In the genomic region with DNA sequence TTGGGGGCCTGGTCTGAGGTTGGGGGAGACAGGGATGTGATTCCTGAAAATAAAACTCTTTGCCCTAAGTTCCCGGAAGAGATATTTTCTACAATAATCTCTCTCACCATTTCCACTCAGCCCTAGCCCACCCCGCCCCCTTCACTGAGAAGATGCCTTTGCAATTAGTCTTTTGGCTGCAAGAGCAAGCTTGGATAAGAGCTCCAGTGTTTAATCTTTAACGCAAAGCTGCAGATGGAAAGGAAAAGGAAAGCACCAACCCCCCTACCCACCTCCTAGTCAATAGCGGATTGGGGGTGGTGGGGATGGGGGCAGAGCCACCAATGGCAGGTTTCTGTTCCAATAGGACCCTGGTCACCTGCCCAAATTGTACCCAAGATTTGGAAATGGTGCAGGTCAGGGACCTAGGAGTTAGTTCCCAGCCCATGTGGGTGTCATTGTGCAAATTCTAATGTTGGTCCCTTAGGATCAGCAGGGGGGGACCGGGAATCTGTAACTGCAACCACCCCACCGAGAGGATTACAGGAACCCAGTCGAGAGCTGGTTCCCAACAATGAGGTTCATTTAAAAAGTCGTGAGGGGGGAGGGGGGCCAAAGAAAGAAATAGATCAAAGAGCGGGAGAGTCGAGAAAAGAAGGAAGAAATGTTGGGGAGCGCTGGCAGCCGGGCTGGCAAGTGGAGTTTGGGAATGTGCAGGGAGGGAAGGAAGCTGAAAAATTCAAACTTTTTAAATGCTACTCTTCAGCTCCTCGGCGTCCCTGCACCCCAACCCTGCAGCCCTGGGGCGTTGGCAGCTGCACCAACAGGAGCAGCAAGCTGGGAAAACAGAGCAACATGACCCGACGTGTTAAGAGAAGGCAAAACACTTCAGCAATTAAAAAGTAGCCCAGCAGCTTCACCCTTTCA, we compare ENCODE assay signal across 8 cellular contexts. TPM values are rescaled to one million over a fixed set of nuclear protein-coding genes. Genes with fewer than 3 reads are reported as not detected.
DNase-seq lines count a peak whose midpoint lies in the region; ATAC-seq, FAIRE-seq and TF ChIP-seq lines count a peak whose summit lies in the region.

No MANE protein-coding gene starts in this region.

- H3K36me3 ChIP-seq in BLaER1 treated with 17β-estradiol and CSF1 and Interleukin-3, amounts not matched to agents 10 nM and 100 nM = peaks cover 52 to 63% (median 57%) of the 10 kb centered on the region in 11 experiments
- H3K36me3 ChIP-seq in adrenal gland (replicated peaks in 1 of 2) (peaks cover 0 to 35% of the 10 kb centered on the region in 2 donors), keratinocyte (ENCODE audit: control insufficient read depth in 2 of 2, extremely low read depth in 1 of 2, insufficient read depth in 2 of 2, low read length in 2 of 2) (peaks cover 29 to 39% of the 10 kb centered on the region in 2 experiments)

- peak overlapping the region; percentile 80 to 93 (median 90) for H3K4me2 ChIP-seq in BLaER1 treated with 17β-estradiol and CSF1 and Interleukin-3, amounts not matched to agents 10 nM and 100 nM
- H3K4me2 ChIP-seq in keratinocyte (ENCODE audit: control insufficient read depth, extremely low read depth, insufficient read depth, low read depth, low read length) = peak overlapping the region; percentile 94

- H3K4me1 ChIP-seq in BLaER1 treated with 17β-estradiol and CSF1 and Interleukin-3, amounts not matched to agents 10 nM and 100 nM = peaks cover 17 to 36% (median 29%) of the 10 kb centered on the region in 10 experiments
- H3K4me1 ChIP-seq in adrenal gland (replicated peaks in 1 of 2) (peaks cover 13 to 46% of the 10 kb centered on the region in 2 donors), keratinocyte (ENCODE audit: control insufficient read depth, extremely low read depth, insufficient read depth, low read length) (peaks cover 16% of the 10 kb centered on the region)

- TF ChIP-seq POLR2A in adrenal gland (IDR thresholded peaks at IDR 0.05) = no peak

- H3K27me3 ChIP-seq in BLaER1 treated with 17β-estradiol and CSF1 and Interleukin-3, amounts not matched to agents 10 nM and 100 nM = no peaks in the 10 kb centered on the region
- H3K27me3 ChIP-seq in adrenal gland = no peaks in the 10 kb centered on the region
- no peaks in the 10 kb centered on the region for H3K27me3 ChIP-seq in keratinocyte (ENCODE audit: control insufficient read depth, extremely low read depth, insufficient read depth, low read length)

- H3K4me3 ChIP-seq in BLaER1 treated with 17β-estradiol and CSF1 and Interleukin-3, amounts not matched to agents 10 nM and 100 nM = peak overlapping the region; percentile 84 to 100 (median 96)
- peak overlapping the region; percentile 46 to 92 (median 68) for H3K4me3 ChIP-seq in adrenal gland
- peak overlapping the region; percentile 66 to 95 (median 94) for H3K4me3 ChIP-seq in keratinocyte (ENCODE audit: control insufficient read depth in 2 of 3, extremely low read depth in 1 of 3, insufficient read depth in 2 of 3, low read depth in 1 of 3, low read length in 3 of 3)

- peak overlapping the region; percentile 96 to 100 (median 99) for H3K9ac ChIP-seq in BLaER1 treated with 17β-estradiol and CSF1 and Interleukin-3, amounts not matched to agents 10 nM and 100 nM
- peak overlapping the region; percentile 98 for H3K9ac ChIP-seq in keratinocyte (ENCODE audit: control insufficient read depth, extremely low read depth, insufficient read depth, low read length)

- no peak for ATAC-seq in stimulated activated naive CD8-positive, alpha-beta T cell treated with anti-CD3 and anti-CD28 coated beads, Interleukin-15, Interleukin-2, amounts not matched to agents 100 U/mL and 50 U/mL, for 24 hours
- ATAC-seq in HG02970 (IDR thresholded peaks at IDR 0.05; ENCODE audit: low FRiP score, unreplicated experiment) (no peak), HG03520 (IDR thresholded peaks at IDR 0.05; ENCODE audit: unreplicated experiment) (no peak)

- no peaks in the 10 kb centered on the region for H3K9me1 ChIP-seq in keratinocyte (ENCODE audit: control insufficient read depth, extremely low read depth, insufficient read depth, low read length)

- FAIRE-seq in keratinocyte (lab: Jason Lieb, UNC) = no peak

- dilution Hi-C loops in keratinocyte (cut with MboI; ENCODE audit: extremely low pct_ligation_motif_present, low sequenced_read_pairs) = no loop called here

- POLR2A ChIA-PET in HEK293T (lab: Yijun Ruan, JAX) = interaction anchor here (0.8 to 5.3 kb wide), 5 partner anchors 19 to 532 kb away, joined by 3 to 63 read pairs (median 5); no protein-coding TSS in a partner anchor

- peak overlapping the region; percentile 96 to 100 (median 99) for H3K27ac ChIP-seq in BLaER1 treated with 17β-estradiol and CSF1 and Interleukin-3, amounts not matched to agents 10 nM and 100 nM
- H3K27ac ChIP-seq in adrenal gland (peak overlapping the region; percentile 82 to 100 (median 100)), keratinocyte (ENCODE audit: control insufficient read depth, insufficient read depth, low read length) (peak overlapping the region; percentile 100)

- DNase-seq in HT-29 (ENCODE audit: low spot score) (peak; percentile 33), adrenal gland (peak in 6 of 7 donors; percentile 29 to 63 (median 42)), keratinocyte (ENCODE audit: low read depth, low spot score) (no peak), HEK293T (ENCODE audit: extremely low spot score) (no peak)
- DNase-seq in stimulated activated naive CD8-positive, alpha-beta T cell treated with anti-CD3 and anti-CD28 coated beads, Interleukin-15, Interleukin-2, amounts not matched to agents 100 U/mL and 50 U/mL, for 24 hours = peak; percentile 46

- 1 to 3% (median 1%) methylated on average over 17 of the region's 17 CpGs for WGBS in adrenal gland, 4 donors

- CTCF ChIA-PET in HEK293T (lab: Yijun Ruan, JAX) = interaction anchor here (0.6 kb wide), 1 partner anchor 830 kb away, joined by 5 read pairs; no protein-coding TSS in a partner anchor

- H4K20me1 ChIP-seq in BLaER1 treated with 17β-estradiol and CSF1 and Interleukin-3, amounts not matched to agents 10 nM and 100 nM = peaks cover 38 to 66% (median 60%) of the 10 kb centered on the region in 11 experiments
- peaks cover 37% of the 10 kb centered on the region for H4K20me1 ChIP-seq in keratinocyte (ENCODE audit: control insufficient read depth, extremely low read depth, insufficient read depth, low read length)

- TF ChIP-seq CTCF in adrenal gland (IDR thresholded peaks at IDR 0.05) (no peak), keratinocyte (optimal IDR thresholded peaks at IDR 0.05 in 1 of 3, IDR thresholded peaks at IDR 0.05 in 1 of 3, conservative IDR thresholded peaks at IDR 0.05 in 1 of 3; ENCODE audit: extremely low read depth in 1 of 3, insufficient read depth in 2 of 3, low read length in 3 of 3) (no peak)

- H3K79me2 ChIP-seq in keratinocyte (ENCODE audit: control insufficient read depth, insufficient read depth, low read length) = peaks cover 58% of the 10 kb centered on the region

- H2AFZ ChIP-seq in keratinocyte (ENCODE audit: control insufficient read depth, low read length) = no peak overlapping the region

- H3K9me3 ChIP-seq in BLaER1 treated with 17β-estradiol and CSF1 and Interleukin-3, amounts not matched to agents 10 nM and 100 nM (replicated peaks in 1 of 11) = peaks cover 7 to 26% (median 14%) of the 10 kb centered on the region in 11 experiments; a peak in 13 of 22 replicates
- H3K9me3 ChIP-seq in adrenal gland (replicated peaks in 1 of 3) = no peaks in the 10 kb centered on the region
- no peaks in the 10 kb centered on the region for H3K9me3 ChIP-seq in keratinocyte (ENCODE audit: control insufficient read depth, low read depth, low read length)

- intact Hi-C loops in adrenal gland (cut with DNase I) = no loop called here

TF ChIP-seq in HEK293T, 16 proteins besides CTCF, POLR2A, EP300 and RAD21:
- TF ChIP-seq SP1 (IDR thresholded peaks at IDR 0.05) = no peak
- TF ChIP-seq FOXM1 (IDR thresholded peaks at IDR 0.05; ENCODE audit: borderline replicate concordance) = no peak
- no peak for TF ChIP-seq NFRKB (IDR thresholded peaks at IDR 0.05)
- no peak for TF ChIP-seq FOXK2 (IDR thresholded peaks at IDR 0.05)
- no peak for TF ChIP-seq PKNOX1 (IDR thresholded peaks at IDR 0.05)
- no peak for TF ChIP-seq HDGF (IDR thresholded peaks at IDR 0.05; ENCODE audit: borderline replicate concordance)
- no peak for TF ChIP-seq BHLHE40 (IDR thresholded peaks at IDR 0.05; ENCODE audit: borderline replicate concordance)
- TF ChIP-seq L3MBTL2 (conservative IDR thresholded peaks at IDR 0.05) = no peak
- no peak for TF ChIP-seq ELF4 (IDR thresholded peaks at IDR 0.05)
- TF ChIP-seq CTBP1 (IDR thresholded peaks at IDR 0.05; ENCODE audit: borderline replicate concordance) = no peak
- TF ChIP-seq SUZ12 (IDR thresholded peaks at IDR 0.05) = no peak
- no peak for TF ChIP-seq FOXA1 (IDR thresholded peaks at IDR 0.05)
- no peak for TF ChIP-seq TARDBP (IDR thresholded peaks at IDR 0.05)
- no peak for TF ChIP-seq ZNF384 (IDR thresholded peaks at IDR 0.05)
- TF ChIP-seq ARNT (IDR thresholded peaks at IDR 0.05) = no peak

RNA-seq across cellular contexts. Expression of gene ZFP36L1, which starts 1.5 kb away (rescaled TPM):
- 83.8 and 88.6 TPM in 2 replicates for total RNA-seq in HT-29 (2014; rRNA removed; shearing (Covaris generic))
- total RNA-seq in adrenal gland = 100 to 1,000 TPM in 7 of 8 donors, 10 to 100 TPM in 1; 95.2 to 332 (median 185) TPM
- 10 to 100 TPM; 38.0 to 69.8 (median 54.8) TPM for polyA plus RNA-seq in adrenal gland
- polyA plus RNA-seq in keratinocyte = 66.9 to 142 TPM (median 85.2 TPM) in 3 replicates
- polyA plus RNA-seq in keratinocyte (2011; ENCODE audit: low read depth) = 58.4 TPM
- polyA plus RNA-seq in keratinocyte (2011; cell fraction: cytosol; rRNA removed) = 118 and 212 TPM in 2 replicates
- 311 and 342 TPM in 2 replicates for polyA plus RNA-seq in keratinocyte (2011; cell fraction: nucleus; rRNA removed)
- 176 and 280 TPM in 2 replicates for polyA plus RNA-seq in keratinocyte (2012; ENCODE audit: low replicate concordance)
- 45.4 to 273 TPM (median 50.6 TPM) in 3 replicates for polyA minus RNA-seq in keratinocyte
- 802 TPM for polyA minus RNA-seq in keratinocyte (2011; cell fraction: cytosol; rRNA and poly(A)+ RNA removed)
- 213 and 226 TPM in 2 replicates for polyA minus RNA-seq in keratinocyte (2011; cell fraction: nucleus; rRNA and poly(A)+ RNA removed)

Comparison
In these comparisons a context has a peak if more than half of its experiments do, and no peak if none do; other contexts are left out.
1. DNase-seq: peak in HT-29 (single experiment), adrenal gland (6 of 7) and stimulated activated naive CD8-positive, alpha-beta T cell treated with anti-CD3 and anti-CD28 coated beads, Interleukin-15, Interleukin-2, amounts not matched to agents 100 U/mL and 50 U/mL, for 24 hours (single experiment); none in keratinocyte (single experiment) and HEK293T (single experiment).
2. Peak in every context shown above with its lines, with median percentiles within 50 percentile points of each other: H3K27ac ChIP-seq and H3K4me3 ChIP-seq.